In genomic region chr15:25703726-25704125, GRCh38 we compare ENCODE assay signal across 13 cellular contexts.
A peak's percentile ranks its signal among the peaks of the same experiment; 100 is the strongest.
DNase-seq lines count a peak whose midpoint lies in the region; ATAC-seq and TF ChIP-seq lines count a peak whose summit lies in the region.
"Had no signal": no experiment of that assay in that cellular context is flagged by ENCODE, and none has a peak within 500 bp of the region (broad histone marks: within the 10 kb centered on the region; RNA-seq: fewer than 3 reads in every experiment).

No MANE protein-coding gene starts in this region.

- H3K79me1 ChIP-seq in IMR-90 (ENCODE audit: low read depth in 1 of 2, low read length in 2 of 2) (no peaks in the 10 kb centered on the region), neuronal stem cell (ENCODE audit: low read depth, low read length) (no peaks in the 10 kb centered on the region)

- H3K4me3 ChIP-seq in IMR-90 (ENCODE audit: insufficient read depth, low read depth, low read length) (no peak overlapping the region), RWPE2 (ENCODE audit: severe bottlenecking) (no peak overlapping the region), neuronal stem cell (ENCODE audit: low read length in 2 of 2) (no peak overlapping the region), suprapubic skin (no peak overlapping the region)
- H3K4me3 ChIP-seq: A549, GM12878, HAP-1 had no signal

- in situ Hi-C loops in IMR-90 (cut with MboI; ENCODE audit: low sequenced_read_pairs), result loop anchor here (25.0 kb wide), 1 partner anchor 559 kb away; no protein-coding TSS in a partner anchor

- 92% methylated on average over 2 of the region's 6 CpGs; no CpG with 5 or more reads in 1 of the 2 experiments for WGBS in IMR-90 (ENCODE audit: extremely low coverage in 2 of 2, insufficient read length in 1 of 2), 2 experiments
- no CpG with 5 or more reads among the region's 6 CpGs for WGBS in neuronal stem cell (ENCODE audit: extremely low coverage in 2 of 2, insufficient read length in 2 of 2, insufficient replicate concordance in 1 of 2), 2 donors
- WGBS in suprapubic skin, result no CpG with 5 or more reads among the region's 6 CpGs

- no peak overlapping the region for H2BK20ac ChIP-seq in IMR-90 (ENCODE audit: low read depth, low read length)

- CTCF ChIA-PET in IMR-90 (lab: Yijun Ruan, JAX), result interaction anchor here (1.3 kb wide), 1 partner anchor 11 kb away, joined by 3 read pairs; no protein-coding TSS in a partner anchor

- no peak overlapping the region for H3K27ac ChIP-seq in IMR-90 (ENCODE audit: insufficient read depth, low read length)
- H3K27ac ChIP-seq in RWPE2 (ENCODE audit: poor library complexity, severe bottlenecking), result no peak overlapping the region
- no peak overlapping the region for H3K27ac ChIP-seq in neuronal stem cell (replicated peaks; ENCODE audit: low read length)
- no peak overlapping the region for H3K27ac ChIP-seq in suprapubic skin
- H3K27ac ChIP-seq: A549, C4-2B had no signal

- H4K20me1 ChIP-seq in IMR-90 (ENCODE audit: insufficient read depth, low read length), result no peaks in the 10 kb centered on the region

- 0 out of 2 replicates have a peak overlapping the region, but pooled peaks have one; percentile 18 for H3K23ac ChIP-seq in IMR-90 (ENCODE audit: low read depth, low read length)
- H3K23ac ChIP-seq in neuronal stem cell (ENCODE audit: low read depth, low read length, poor library complexity), result no peak overlapping the region

- POLR2A ChIA-PET in IMR-90 (lab: Charles Lee; ENCODE audit: unreplicated experiment), result no interaction called here

- H2AK5ac ChIP-seq in IMR-90 (ENCODE audit: low read depth, low read length) (no peak overlapping the region), neuronal stem cell (ENCODE audit: low read depth, low read length) (no peak overlapping the region)

- no peak for TF ChIP-seq POLR2A in IMR-90 (IDR thresholded peaks at IDR 0.05; ENCODE audit: low read depth, low read length)
- no peak for TF ChIP-seq POLR2A in suprapubic skin (IDR thresholded peaks at IDR 0.05)

- BruUV-seq in IMR-90 (replicated peaks; lab: Mats Ljungman, UMichigan), result no TSS peak

- no peak for DNase-seq in IMR-90
- DNase-seq in RWPE2 (ENCODE audit: low spot score), result peak; percentile 47
- DNase-seq in neuronal stem cell (ENCODE audit: low spot score), result no peak
- DNase-seq in suprapubic skin (ENCODE audit: low spot score in 2 of 2), result peak; percentile 52 to 69
- DNase-seq: BE2C; CD4-positive, alpha-beta memory T cell; DMS79 had no signal

- H3K56ac ChIP-seq in IMR-90 (ENCODE audit: extremely low read depth, insufficient read depth, low read length), result no peak overlapping the region

- H2BK120ac ChIP-seq in IMR-90 (ENCODE audit: low read depth, low read length) (no peak overlapping the region), neuronal stem cell (ENCODE audit: low read depth, low read length) (no peak overlapping the region)

- no peak overlapping the region for H2BK12ac ChIP-seq in neuronal stem cell (ENCODE audit: low read length)

- dilution Hi-C loops in IMR-90 (cut with HindIII; ENCODE audit: low sequenced_read_pairs, unreplicated experiment), result no loop called here

- H3K14ac ChIP-seq in IMR-90 (replicated peaks; ENCODE audit: low read depth, low read length) (no peak overlapping the region), neuronal stem cell (ENCODE audit: low read length) (no peak overlapping the region)

- TF ChIP-seq CTCF in IMR-90 (conservative IDR thresholded peaks at IDR 0.05; ENCODE audit: low read depth, low read length), result no peak
- TF ChIP-seq CTCF in RWPE2 (IDR thresholded peaks at IDR 0.05; ENCODE audit: poor library complexity, severe bottlenecking), result no peak
- TF ChIP-seq CTCF in suprapubic skin (IDR thresholded peaks at IDR 0.05), result no peak

- no peak overlapping the region for H2BK15ac ChIP-seq in IMR-90 (ENCODE audit: low read depth, low read length)
- H2BK15ac ChIP-seq in neuronal stem cell (ENCODE audit: low read length), result no peak overlapping the region

- H2AFZ ChIP-seq in IMR-90 (replicated peaks; ENCODE audit: low read length, poor library complexity) (no peak overlapping the region), neuronal stem cell (ENCODE audit: low read length) (no peak overlapping the region)

- H3K27me3 ChIP-seq in IMR-90 (ENCODE audit: control insufficient read depth, insufficient read depth, low read length) (no peaks in the 10 kb centered on the region), RWPE2 (ENCODE audit: insufficient read depth, poor library complexity, severe bottlenecking) (no peaks in the 10 kb centered on the region), neuronal stem cell (ENCODE audit: control insufficient read depth in 3 of 3, insufficient read depth in 3 of 3, low read depth in 1 of 3, low read length in 3 of 3) (no peaks in the 10 kb centered on the region), suprapubic skin (no peaks in the 10 kb centered on the region)
- H3K27me3 ChIP-seq: BE2C had no signal

- H4K8ac ChIP-seq in IMR-90 (ENCODE audit: low read depth in 2 of 2, low read length in 2 of 2) (no peak overlapping the region), neuronal stem cell (ENCODE audit: low read depth, low read length) (no peak overlapping the region)

- H4K91ac ChIP-seq in IMR-90 (ENCODE audit: insufficient read depth, low read depth, low read length), result no peak overlapping the region
- H4K91ac ChIP-seq in neuronal stem cell (ENCODE audit: low read depth, low read length, poor library complexity), result no peak overlapping the region

- H4K5ac ChIP-seq in IMR-90 (ENCODE audit: low read depth, low read length), result no peak overlapping the region

- H3K36me3 ChIP-seq in IMR-90 (ENCODE audit: control insufficient read depth, insufficient read depth, low read length) (no peaks in the 10 kb centered on the region; the same call in 1 of the 2 replicates), RWPE2 (ENCODE audit: low read depth) (no peaks in the 10 kb centered on the region), neuronal stem cell (replicated peaks in 1 of 2; ENCODE audit: control insufficient read depth in 2 of 2, insufficient read depth in 2 of 2, low read length in 2 of 2) (no peaks in the 10 kb centered on the region), suprapubic skin (peaks cover 12% of the 10 kb centered on the region)
- H3K36me3 ChIP-seq: BE2C, HAP-1 had no signal

- peaks cover 3% of the 10 kb centered on the region; the same call in 1 of the 2 replicates for H3K9me1 ChIP-seq in IMR-90 (ENCODE audit: insufficient read depth, low read length)

- peaks cover under 1% of the 10 kb centered on the region; the same call in 1 of the 2 replicates for H3K4me1 ChIP-seq in IMR-90 (ENCODE audit: control insufficient read depth, insufficient read depth, low read length)
- no peaks in the 10 kb centered on the region for H3K4me1 ChIP-seq in RWPE2 (ENCODE audit: insufficient read depth, poor library complexity, severe bottlenecking)
- no peaks in the 10 kb centered on the region for H3K4me1 ChIP-seq in neuronal stem cell (ENCODE audit: control insufficient read depth in 2 of 2, insufficient read depth in 1 of 2, low read depth in 1 of 2, low read length in 2 of 2)
- H3K4me1 ChIP-seq in suprapubic skin, result no peaks in the 10 kb centered on the region
- H3K4me1 ChIP-seq: A549, BE2C, HAP-1 had no signal

- H3K9me3 ChIP-seq in IMR-90 (ENCODE audit: control insufficient read depth, insufficient read depth, low read length) (no peaks in the 10 kb centered on the region), RWPE2 (ENCODE audit: severe bottlenecking) (no peaks in the 10 kb centered on the region), neuronal stem cell (replicated peaks in 1 of 2; ENCODE audit: control insufficient read depth in 2 of 2, insufficient read depth in 1 of 2, low read depth in 1 of 2, low read length in 2 of 2) (no peaks in the 10 kb centered on the region), suprapubic skin (no peaks in the 10 kb centered on the region)
- H3K9me3 ChIP-seq: A549, BE2C, HAP-1 had no signal

- H3K18ac ChIP-seq in IMR-90 (ENCODE audit: low read depth, low read length), result no peak overlapping the region
- H3K18ac ChIP-seq in neuronal stem cell (ENCODE audit: low read length), result peak overlapping the region; percentile 5

- no peak overlapping the region for H2AK9ac ChIP-seq in IMR-90 (replicated peaks; ENCODE audit: low read depth, low read length, poor library complexity)

- no peak for TF ChIP-seq EP300 in suprapubic skin (IDR thresholded peaks at IDR 0.05)

- no peak overlapping the region for H3K4ac ChIP-seq in IMR-90 (ENCODE audit: low read depth, low read length)
- H3K4ac ChIP-seq in neuronal stem cell (ENCODE audit: low read length), result no peak overlapping the region

- H2BK5ac ChIP-seq in IMR-90 (ENCODE audit: low read depth, low read length, poor library complexity, severe bottlenecking), result no peak overlapping the region
- no peak overlapping the region for H2BK5ac ChIP-seq in neuronal stem cell (ENCODE audit: low read length)

- intact Hi-C loops in IMR-90 (cut with micrococcal nuclease), result no loop called here

- TF ChIP-seq RAD21 in IMR-90 (IDR thresholded peaks at IDR 0.05; ENCODE audit: low read length), result no peak

- no peak for ATAC-seq in IMR-90 (ENCODE audit: low read depth)
- no peak for ATAC-seq in RWPE2 (ENCODE audit: low read depth)
- ATAC-seq in GM21737 (IDR thresholded peaks at IDR 0.05; ENCODE audit: unreplicated experiment), result no peak
- no peak for ATAC-seq in GM19324 (IDR thresholded peaks at IDR 0.05; ENCODE audit: low FRiP score, unreplicated experiment)
- ATAC-seq: A549, GM12878 had no signal

- no peak overlapping the region for H3K4me2 ChIP-seq in IMR-90 (ENCODE audit: low read depth, low read length)
- no peak overlapping the region for H3K4me2 ChIP-seq in neuronal stem cell (ENCODE audit: insufficient read depth, low read length, poor library complexity, severe bottlenecking)
- H3K4me2 ChIP-seq: A549 had no signal

- no peak overlapping the region for H3K9ac ChIP-seq in IMR-90 (ENCODE audit: low read depth, low read length)
- no peak overlapping the region for H3K9ac ChIP-seq in neuronal stem cell (ENCODE audit: low read depth, low read length, poor library complexity)

TF ChIP-seq in IMR-90, 13 proteins besides CTCF, POLR2A, EP300 and RAD21 (continues in another document):
- TF ChIP-seq FOS (IDR thresholded peaks at IDR 0.05; ENCODE audit: low read depth, low read length) (no peak), CHD1 (IDR thresholded peaks at IDR 0.05; ENCODE audit: low read depth, low read length) (no peak), RFX5 (IDR thresholded peaks at IDR 0.05; ENCODE audit: low read depth, low read length) (no peak), CEBPB (IDR thresholded peaks at IDR 0.05; ENCODE audit: low read depth, low read length) (no peak), BHLHE40 (IDR thresholded peaks at IDR 0.05; ENCODE audit: low read depth, low read length) (no peak), MAZ (IDR thresholded peaks at IDR 0.05; ENCODE audit: borderline replicate concordance, low read depth, low read length) (no peak), SMC3 (IDR thresholded peaks at IDR 0.05; ENCODE audit: low read depth, low read length) (no peak)

Comparison
In these comparisons a context has a peak if more than half of its experiments do, and no peak if none do; other contexts are left out.
1. DNase-seq: peak in RWPE2 (single experiment) and suprapubic skin (2 of 2); none in IMR-90 (single experiment) and neuronal stem cell (single experiment).